Comparison of ENCODE assay signal across 10 cellular contexts in the genomic region with DNA sequence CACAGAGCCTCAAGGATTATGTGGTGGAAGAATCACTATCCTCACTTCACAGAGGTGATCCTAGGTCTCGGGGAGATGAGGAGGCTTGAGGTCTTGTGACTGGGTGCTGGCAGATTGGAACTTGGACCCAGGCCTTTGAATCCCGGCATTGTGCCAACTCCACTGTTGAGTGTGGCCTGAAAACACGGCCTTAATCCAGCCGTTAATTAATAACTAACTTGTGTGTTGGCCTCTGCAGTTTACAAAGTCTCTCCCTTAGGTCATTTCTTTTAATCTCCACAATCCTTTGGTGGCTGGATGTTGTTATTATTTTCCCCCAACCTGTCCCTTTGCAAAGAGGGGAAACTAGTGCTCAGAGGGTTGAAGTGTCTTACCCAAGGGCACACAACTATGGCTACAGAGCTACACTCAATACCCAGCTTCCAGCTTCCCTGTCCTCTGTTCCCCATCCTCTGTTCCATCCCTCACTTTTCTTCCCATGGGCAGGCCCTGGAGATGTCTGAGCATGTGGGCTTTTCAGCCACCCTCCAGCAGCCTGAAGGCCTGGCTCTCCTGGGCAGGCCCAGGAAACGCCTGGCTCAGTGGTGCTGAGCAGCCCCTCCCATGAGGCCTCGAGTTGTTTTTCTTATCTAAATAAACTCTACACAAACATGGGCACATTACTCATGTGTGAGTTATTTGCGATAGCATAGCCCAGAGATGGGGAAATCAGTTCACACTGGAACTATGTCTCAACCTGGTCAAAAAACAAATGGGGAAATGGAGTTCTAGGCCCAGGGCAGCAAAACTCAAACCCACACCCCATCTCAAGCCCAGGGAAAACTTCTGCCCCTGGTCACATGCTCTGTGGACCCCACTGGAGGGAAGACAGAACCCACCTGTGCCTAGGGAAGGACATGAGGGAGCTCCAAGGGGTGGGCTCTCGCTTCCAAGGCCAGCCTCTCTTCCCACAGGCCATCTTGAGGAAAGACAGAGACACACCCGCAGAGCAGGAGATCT. TPM values are rescaled to one million over a fixed set of nuclear protein-coding genes. Genes with fewer than 3 reads are reported as not detected.
DNase-seq lines count a peak whose midpoint lies in the region; ATAC-seq and TF ChIP-seq lines count a peak whose summit lies in the region.
"Had no signal": no experiment of that assay in that cellular context is flagged by ENCODE, and none has a peak within 500 bp of the region (broad histone marks: within the 10 kb centered on the region; RNA-seq: fewer than 3 reads in every experiment).

No MANE protein-coding gene starts in this region.

- DNase-seq in Caco-2 (peak; percentile 86 to 91), RWPE2 (ENCODE audit: low spot score) (peak; percentile 92), fibroblast of the aortic adventitia (ENCODE audit: low read depth) (peak; percentile 96), prostate gland (ENCODE audit: low spot score) (peak; percentile 50), NCI-H187 (lab: John Stamatoyannopoulos, UW) (no peak), NK-92 (lab: John Stamatoyannopoulos, UW; ENCODE audit: unreplicated experiment) (no peak)
- DNase-seq: activated CD8-positive, alpha-beta memory T cell treated with anti-CD3 and anti-CD28 coated beads for 24 hours; testis had no signal

- H3K27me3 Mint-ChIP-seq in Caco-2 (ENCODE audit: insufficient read depth, unreplicated experiment) = no peaks in the 10 kb centered on the region

- intact Hi-C loops in Caco-2 (cut with micrococcal nuclease; ENCODE audit: unreplicated experiment) = loop anchor here (1.0 to 10.0 kb wide), 5 partner anchors 14 to 796 kb away; a partner anchor contains a TSS
- intact Hi-C loops in prostate gland (cut with DNase I) = no loop called here

- ATAC-seq in RWPE2 (ENCODE audit: low read depth) (peak; percentile 65), HG03521 (IDR thresholded peaks at IDR 0.05; ENCODE audit: unreplicated experiment) (no peak), GM19328 (IDR thresholded peaks at IDR 0.05; ENCODE audit: unreplicated experiment) (no peak)

- H3K27me3 ChIP-seq in Caco-2 (replicated peaks; ENCODE audit: control insufficient read depth, insufficient read depth, low read length) (no peaks in the 10 kb centered on the region), RWPE2 (ENCODE audit: insufficient read depth, poor library complexity, severe bottlenecking) (no peaks in the 10 kb centered on the region), prostate gland (replicated peaks; ENCODE audit: insufficient read depth) (no peaks in the 10 kb centered on the region)
- H3K27me3 ChIP-seq: testis had no signal

- H3K36me3 ChIP-seq in Caco-2 (ENCODE audit: control insufficient read depth, insufficient read depth, low read length) = no peaks in the 10 kb centered on the region
- no peaks in the 10 kb centered on the region for H3K36me3 ChIP-seq in RWPE2 (ENCODE audit: low read depth)
- no peaks in the 10 kb centered on the region for H3K36me3 ChIP-seq in prostate gland

- H3K4me1 ChIP-seq in Caco-2 (peaks cover 59% of the 10 kb centered on the region), RWPE2 (ENCODE audit: insufficient read depth, poor library complexity, severe bottlenecking) (peaks cover 46% of the 10 kb centered on the region), prostate gland (replicated peaks) (peaks cover 4% of the 10 kb centered on the region)

- H3K4me3 Mint-ChIP-seq in Caco-2 (ENCODE audit: unreplicated experiment) = peak overlapping the region; percentile 44

- CTCF ChIA-PET in Caco-2 (lab: Charles Lee) = interaction anchor here (0.9 to 1.3 kb wide), 4 partner anchors 16 to 192 kb away, joined by 3 to 7 read pairs (median 3); a partner anchor contains a TSS

- no peak overlapping the region for H3K4me3 ChIP-seq in Caco-2 (ENCODE audit: low read depth, low read length)
- H3K4me3 ChIP-seq in RWPE2 (ENCODE audit: severe bottlenecking) = no peak overlapping the region
- no peak overlapping the region for H3K4me3 ChIP-seq in fibroblast of the aortic adventitia (ENCODE audit: low read depth, low read length)
- H3K4me3 ChIP-seq in prostate gland = no peak overlapping the region
- H3K4me3 ChIP-seq: testis had no signal

- TF ChIP-seq CTCF in Caco-2 (IDR thresholded peaks at IDR 0.05; ENCODE audit: insufficient read depth in 1 of 2, low read depth in 1 of 2, low read length in 1 of 2, severe bottlenecking in 1 of 2, unreplicated experiment in 1 of 2) = no peak
- TF ChIP-seq CTCF in RWPE2 (IDR thresholded peaks at IDR 0.05; ENCODE audit: poor library complexity, severe bottlenecking) = no peak
- no peak for TF ChIP-seq CTCF in fibroblast of the aortic adventitia (IDR thresholded peaks at IDR 0.05; ENCODE audit: insufficient read depth, low read length)
- TF ChIP-seq CTCF in prostate gland (IDR thresholded peaks at IDR 0.05) = no peak

- TSS peak; percentile 82 for BruUV-seq in Caco-2 (replicated peaks; lab: Mats Ljungman, UMichigan)

- 43% methylated on average over 9 of the region's 9 CpGs for WGBS in prostate gland

- peak overlapping the region; percentile 96 for H3K27ac ChIP-seq in RWPE2 (ENCODE audit: poor library complexity, severe bottlenecking)
- peak overlapping the region; percentile 22 to 47 for H3K27ac ChIP-seq in prostate gland
- H3K27ac ChIP-seq: testis had no signal

- peaks cover 4% of the 10 kb centered on the region for H3K36me3 Mint-ChIP-seq in Caco-2 (ENCODE audit: insufficient read depth, unreplicated experiment)

- H3K9me3 ChIP-seq in Caco-2 (no peaks in the 10 kb centered on the region), RWPE2 (ENCODE audit: severe bottlenecking) (no peaks in the 10 kb centered on the region), prostate gland (no peaks in the 10 kb centered on the region)
- H3K9me3 ChIP-seq: testis had no signal

- H3K9me3 Mint-ChIP-seq in Caco-2 (ENCODE audit: unreplicated experiment) = no peaks in the 10 kb centered on the region

- TF ChIP-seq POLR2A in prostate gland (IDR thresholded peaks at IDR 0.05) = no peak

- POLR2A ChIA-PET in Caco-2 (lab: Charles Lee) = interaction anchor here (0.5 to 1.7 kb wide), 4 partner anchors 8 to 17 kb away, joined by 3 to 13 read pairs (median 6); a partner anchor contains a TSS

- H3K4me1 Mint-ChIP-seq in Caco-2 (ENCODE audit: low read depth, unreplicated experiment) = peaks cover 54% of the 10 kb centered on the region

- H3K27ac Mint-ChIP-seq in Caco-2 (ENCODE audit: unreplicated experiment) = peak overlapping the region; percentile 92

RNA-seq across cellular contexts. Expression of a gene that starts 16.8 kb away (rescaled TPM):
- total RNA-seq in Caco-2 (2022) (51.5 and 54.8 TPM in 2 replicates), fibroblast of the aortic adventitia (ENCODE audit: low replicate concordance) (53.6 and 96.3 TPM in 2 replicates), prostate gland (10 to 100 TPM; 30.6 to 45.4 TPM)

Comparison
In these comparisons a context has a peak if more than half of its experiments do, and no peak if none do; other contexts are left out.
1. DNase-seq: peak in Caco-2 (2 of 2), RWPE2 (single experiment), fibroblast of the aortic adventitia (single experiment) and prostate gland (single experiment); none in NCI-H187 (0 of 2) and NK-92 (single experiment).